8 cellular contexts compared by ENCODE assay signal in the genomic region with DNA sequence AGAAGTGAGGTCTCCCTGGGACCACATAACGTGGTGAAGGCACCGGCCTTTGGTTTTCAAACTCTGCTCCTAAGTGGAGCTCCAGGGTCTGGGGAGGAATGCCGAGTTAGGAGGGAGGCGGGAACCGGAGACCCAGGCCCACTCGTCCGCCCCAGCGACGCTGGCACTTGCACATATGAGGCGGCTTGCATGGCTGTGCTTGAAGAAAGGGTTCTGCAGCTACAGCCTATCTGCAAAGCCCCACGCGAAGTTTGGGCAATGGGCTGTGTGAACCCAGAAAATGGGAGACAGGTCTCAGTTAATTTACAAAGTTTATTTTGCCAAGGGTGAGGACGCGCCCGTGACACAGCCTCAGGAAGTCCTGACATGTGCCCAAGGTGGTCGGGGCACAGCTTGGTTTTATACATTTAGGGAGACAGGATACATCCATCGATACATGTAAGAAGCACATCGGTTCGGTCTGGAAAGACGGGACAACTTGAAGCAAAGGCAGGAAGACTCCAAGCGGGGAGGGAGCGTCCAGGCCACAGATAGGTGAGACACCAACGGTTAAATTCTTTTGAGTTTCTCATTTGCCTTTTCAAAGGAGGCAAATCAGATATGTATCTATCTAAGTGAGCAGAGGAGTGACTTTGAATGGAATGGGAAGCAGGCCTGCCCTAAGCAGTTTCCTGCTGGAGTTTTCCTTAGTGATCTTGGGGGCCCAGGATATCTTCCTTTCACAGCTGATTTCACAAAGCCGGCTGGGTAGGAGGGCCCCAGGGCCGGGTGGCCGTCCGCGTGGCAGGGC. TPM values are rescaled to one million over a fixed set of nuclear protein-coding genes. Genes with fewer than 3 reads are reported as not detected.
DNase-seq lines count a peak whose midpoint lies in the region; ATAC-seq and TF ChIP-seq lines count a peak whose summit lies in the region.

No MANE protein-coding gene starts in this region.

- H3K27me3 ChIP-seq in heart left ventricle: peaks cover 0 to 6% (median 0%) of the 10 kb centered on the region in 9 donors
- H3K27me3 ChIP-seq in mononuclear cell (ENCODE audit: insufficient read depth, low read length): peaks cover 5% of the 10 kb centered on the region

- ATAC-seq in heart left ventricle: no peak
- no peak for ATAC-seq in left ventricle myocardium superior
- no peak for ATAC-seq in GM19452 (IDR thresholded peaks at IDR 0.05; ENCODE audit: unreplicated experiment)

- intact Hi-C loops in heart left ventricle (cut with DNase I) (loop anchor here in 3 of 10 donors (5.0 kb wide), 2 partner anchors 32 to 172 kb away; partner anchors contain the start of genes LKAAEAR1 (in 1 of the 3) and OPRL1 (in 1 of the 3)), left ventricle myocardium superior (cut with micrococcal nuclease) (no loop called here)

- peak overlapping the region; percentile 36 for H3K4me3 Mint-ChIP-seq in chondrocyte (ENCODE audit: unreplicated experiment)

- TF ChIP-seq POLR2A in heart left ventricle (IDR thresholded peaks at IDR 0.05): no peak
- no peak for TF ChIP-seq POLR2A in erythroblast (IDR thresholded peaks at IDR 0.05; ENCODE audit: low read length)

- TF ChIP-seq CTCF in heart left ventricle (IDR thresholded peaks at IDR 0.05): no peak
- no peak for TF ChIP-seq CTCF in chondrocyte (IDR thresholded peaks at IDR 0.05)

- no peak overlapping the region for H3K27ac Mint-ChIP-seq in chondrocyte (ENCODE audit: unreplicated experiment)

- DNase-seq in heart left ventricle (no peak), left ventricle myocardium superior (no peak), chondrocyte (ENCODE audit: low spot score) (no peak), NCI-H1048 (lab: John Stamatoyannopoulos, UW) (no peak), 8988T (no peak), erythroblast (lab: John Stamatoyannopoulos, UW) (no peak)

- no peaks in the 10 kb centered on the region for H3K36me3 ChIP-seq in heart left ventricle

- peak overlapping the region; percentile 84 to 97 (median 90) for H3K27ac ChIP-seq in heart left ventricle

- WGBS in heart left ventricle, 4 donors: 71 to 83% (median 76%) methylated on average over 25 to 28 of the region's 28 CpGs

- peak overlapping the region; percentile 27 to 95 (median 76) for H3K4me3 ChIP-seq in heart left ventricle
- peak overlapping the region; percentile 70 for H3K4me3 ChIP-seq in mononuclear cell (ENCODE audit: low read length)

- H3K9me3 ChIP-seq in heart left ventricle: no peaks in the 10 kb centered on the region
- no peaks in the 10 kb centered on the region for H3K9me3 ChIP-seq in mononuclear cell (ENCODE audit: low read depth, low read length)

- H3K36me3 Mint-ChIP-seq in chondrocyte (ENCODE audit: low read depth): no peaks in the 10 kb centered on the region

- H3K9me3 Mint-ChIP-seq in chondrocyte (ENCODE audit: low read depth): no peaks in the 10 kb centered on the region

- H3K27me3 Mint-ChIP-seq in chondrocyte (ENCODE audit: low read depth): peaks cover 16% of the 10 kb centered on the region

- H3K4me1 ChIP-seq in heart left ventricle (peaks cover 6 to 43% (median 29%) of the 10 kb centered on the region in 12 donors), mononuclear cell (ENCODE audit: insufficient read depth, low read length) (peaks cover 30% of the 10 kb centered on the region)

- H3K4me1 Mint-ChIP-seq in chondrocyte (ENCODE audit: low read depth): peaks cover 27% of the 10 kb centered on the region

RNA-seq across cellular contexts. Expression of gene PCMTD2, which starts 0.8 kb away (rescaled TPM):
- total RNA-seq in heart left ventricle (100 to 1,000 TPM in 1 of 9 donors, 10 to 100 TPM in 8; 41.7 to 128 (median 66.6) TPM), left ventricle myocardium superior (87.2 TPM), chondrocyte (31.5 to 48.2 TPM (median 38.1 TPM) in 3 replicates), mononuclear cell (57.8 TPM)
- 10 to 100 TPM; 23.9 to 29.5 TPM for polyA plus RNA-seq in heart left ventricle
